In genomic region chr1:203478231-203478630, GRCh38 we compare ENCODE assay signal across 20 cellular contexts. TPM values are rescaled to one million over a fixed set of nuclear protein-coding genes. Genes with fewer than 3 reads are reported as not detected.
DNase-seq lines count a peak whose midpoint lies in the region; TF ChIP-seq lines count a peak whose summit lies in the region.
"Had no signal": no experiment of that assay in that cellular context is flagged by ENCODE, and none has a peak within 500 bp of the region (broad histone marks: within the 10 kb centered on the region; RNA-seq: fewer than 3 reads in every experiment).

No MANE protein-coding gene starts in this region.

- H3K36me3 ChIP-seq in OCI-LY1 (ENCODE audit: insufficient read depth, low read length) (no peaks in the 10 kb centered on the region), colonic mucosa (no peaks in the 10 kb centered on the region), ovary (no peaks in the 10 kb centered on the region), tibial nerve (peaks cover 0 to 7% (median 0%) of the 10 kb centered on the region in 3 donors)

- H3F3A ChIP-seq in OCI-LY1 (ENCODE audit: insufficient read depth, low read length) = peaks cover 8% of the 10 kb centered on the region; the same call in 1 of the 2 replicates

- peak overlapping the region; percentile 28; the same call in 1 of the 2 replicates for H3K4me2 ChIP-seq in OCI-LY1 (ENCODE audit: low read length)
- H3K4me2 ChIP-seq: SK-N-SH had no signal

- H3K27ac ChIP-seq in OCI-LY1 (ENCODE audit: low read depth, low read length, poor library complexity, severe bottlenecking) = peak overlapping the region; percentile 96
- peak overlapping the region; percentile 22 for H3K27ac ChIP-seq in colonic mucosa
- H3K27ac ChIP-seq in ovary = peak overlapping the region; percentile 84 to 88
- H3K27ac ChIP-seq in tibial nerve = peak overlapping the region; percentile 80 to 95 (median 83)

- no peaks in the 10 kb centered on the region for H3K79me2 ChIP-seq in OCI-LY1 (ENCODE audit: insufficient read depth, low read length)

- H3K9ac ChIP-seq in OCI-LY1 (ENCODE audit: low read length) = peak overlapping the region; percentile 39; the same call in 1 of the 2 replicates
- H3K9ac ChIP-seq in colonic mucosa (ENCODE audit: low read depth in 2 of 2, low read length in 2 of 2) = no peak overlapping the region
- H3K9ac ChIP-seq: SK-N-SH had no signal

- no peak for TF ChIP-seq CTCF in OCI-LY1 (IDR thresholded peaks at IDR 0.05; ENCODE audit: low read length)
- TF ChIP-seq CTCF in colonic mucosa (IDR thresholded peaks at IDR 0.05) = no peak
- TF ChIP-seq CTCF in ovary (IDR thresholded peaks at IDR 0.05) = no peak
- no peak for TF ChIP-seq CTCF in tibial nerve (IDR thresholded peaks at IDR 0.05)

- no peaks in the 10 kb centered on the region for H3K9me3 ChIP-seq in OCI-LY1 (ENCODE audit: low read length)
- no peaks in the 10 kb centered on the region for H3K9me3 ChIP-seq in colonic mucosa
- no peaks in the 10 kb centered on the region for H3K9me3 ChIP-seq in ovary
- H3K9me3 ChIP-seq in tibial nerve = no peaks in the 10 kb centered on the region
- H3K9me3 ChIP-seq: SK-N-SH had no signal

- DNase-seq in colonic mucosa = no peak
- no peak for DNase-seq in ovary
- DNase-seq in tibial nerve (ENCODE audit: low spot score in 2 of 2) = no peak
- no peak for DNase-seq in NCI-H2029 (lab: John Stamatoyannopoulos, UW)
- DNase-seq in glomerular visceral epithelial cell (ENCODE audit: extremely low spot score) = no peak
- DNase-seq in putamen (ENCODE audit: low spot score) = no peak
- DNase-seq: activated CD4-positive, CD25-positive, alpha-beta regulatory T cell treated with anti-CD3 and anti-CD28 coated beads, Interleukin-2, amount 50 U/mL, for 72 hours; Calu3; cerebellar nuclear complex; natural killer cell; NCI-H2081 treated with DMSO at 0.1 percent for 48 hours; PC-3; retina; SK-N-SH; stimulated activated naive CD8-positive, alpha-beta T cell treated with anti-CD3 and anti-CD28 coated beads, Interleukin-15, Interleukin-2, amounts not matched to agents 100 U/mL and 50 U/mL, for 24 hours; T-helper 9 cell had no signal

- TF ChIP-seq EP300 in ovary (IDR thresholded peaks at IDR 0.05) (no peak), tibial nerve (IDR thresholded peaks at IDR 0.05) (no peak)

- H3K4me3 ChIP-seq in OCI-LY1 (ENCODE audit: low read depth, low read length, poor library complexity, severe bottlenecking) (no peak overlapping the region), colonic mucosa (no peak overlapping the region), ovary (peak overlapping the region; percentile 62), tibial nerve (peak overlapping the region; percentile 38 to 60 (median 52))
- H3K4me3 ChIP-seq: K562 had no signal

- no peaks in the 10 kb centered on the region for H4K20me1 ChIP-seq in OCI-LY1 (ENCODE audit: insufficient read depth, low read length)

- H3K4me1 ChIP-seq in OCI-LY1 (ENCODE audit: insufficient read depth, low read length, severe bottlenecking) (peaks cover 79% of the 10 kb centered on the region), colonic mucosa (peaks cover 5% of the 10 kb centered on the region), ovary (ENCODE audit: insufficient read depth) (peaks cover 28% of the 10 kb centered on the region), tibial nerve (peaks cover 8 to 63% (median 25%) of the 10 kb centered on the region in 4 donors)

- H2AFZ ChIP-seq in OCI-LY1 (ENCODE audit: low read length) = no peak overlapping the region

- no peaks in the 10 kb centered on the region for H3K9me2 ChIP-seq in OCI-LY1 (ENCODE audit: low read depth, low read length)
- H3K9me2 ChIP-seq: SK-N-SH had no signal

- 26 to 36% (median 31%) methylated on average over 3 of the region's 3 CpGs for WGBS in ovary, 3 donors
- 45 to 58% methylated on average over 3 of the region's 3 CpGs for WGBS in tibial nerve, 2 donors

- H3K27me3 ChIP-seq in OCI-LY1 (ENCODE audit: insufficient read depth, low read length) (no peaks in the 10 kb centered on the region), colonic mucosa (no peaks in the 10 kb centered on the region), ovary (no peaks in the 10 kb centered on the region), tibial nerve (no peaks in the 10 kb centered on the region)

- no peak for TF ChIP-seq POLR2A in ovary (IDR thresholded peaks at IDR 0.05)
- TF ChIP-seq POLR2A in tibial nerve (IDR thresholded peaks at IDR 0.05) = no peak

- intact Hi-C loops in colonic mucosa (cut with DNase I) (no loop called here), ovary (cut with DNase I) (loop anchor here in 2 of 4 donors (5.0 kb wide), 1 partner anchor 36 kb away; no protein-coding TSS in a partner anchor)

RNA-seq across cellular contexts. Expression of gene PRELP, which starts 2.6 kb away (rescaled TPM):
- 1 to 10 TPM; 2.4 to 9.3 TPM for total RNA-seq in colonic mucosa
- 100 to 1,000 TPM in 3 of 7 donors, 10 to 100 TPM in 4; 40.9 to 185 (median 74.8) TPM for total RNA-seq in ovary
- polyA plus RNA-seq in ovary = 100 to 1,000 TPM in 1 of 2 donors, 10 to 100 TPM in 1; 97.8 to 163 TPM
- 100 to 1,000 TPM; 108 to 291 (median 153) TPM for total RNA-seq in tibial nerve
- total RNA-seq: Calu3, H4, natural killer cell, PC-3 had no signal
- polyA plus RNA-seq: K562 had no signal

RNA-seq across cellular contexts. Expression of gene OPTC, which starts 15.7 kb away (rescaled TPM):
- total RNA-seq in colonic mucosa (not detected), ovary (not detected), tibial nerve (not detected)
- polyA plus RNA-seq in ovary = under 1 TPM in 1 of 2 donors, not detected in 1; 0.08 TPM
- total RNA-seq: Calu3, H4, K562, lung, natural killer cell, PC-3 had no signal
- polyA plus RNA-seq: K562, lung, SK-N-SH had no signal

Comparison
In these comparisons a context has a peak if more than half of its experiments do, and no peak if none do; other contexts are left out.
1. H3K27ac ChIP-seq: peak in every context shown above with its lines; median percentile 96 in OCI-LY1; 86 in ovary; 83 in tibial nerve; 22 in colonic mucosa.
2. H3K4me3 ChIP-seq: peak in ovary (single experiment) and tibial nerve (4 of 4); none in OCI-LY1 (single experiment) and colonic mucosa (single experiment).
3. RNA of gene PRELP, which starts 2.6 kb away (total RNA-seq): 108 to 291 TPM in tibial nerve and 40.9 to 185 TPM in ovary; 2.4 to 9.3 TPM in colonic mucosa; every median in the first group is over 4 times any median in the second.